10 cellular contexts compared by ENCODE assay signal in genomic region chr22:44658371-44658953, GRCh38. TPM values are rescaled to one million over a fixed set of nuclear protein-coding genes. Genes with fewer than 3 reads are reported as not detected.
DNase-seq lines count a peak whose midpoint lies in the region; ATAC-seq and TF ChIP-seq lines count a peak whose summit lies in the region.
"Had no signal": no experiment of that assay in that cellular context is flagged by ENCODE, and none has a peak within 500 bp of the region (broad histone marks: within the 10 kb centered on the region; RNA-seq: fewer than 3 reads in every experiment).

No MANE protein-coding gene starts in this region.

- no peaks in the 10 kb centered on the region for H3K36me3 Mint-ChIP-seq in activated T-cell treated with anti-CD3 and anti-CD28 coated beads, Interleukin-2, amount 50 U/mL, for 4 hours (ENCODE audit: insufficient read depth)

- WGBS in heart left ventricle, 4 donors = 0 to 26% (median 18%) methylated on average over 3 to 14 of the region's 14 CpGs

- TF ChIP-seq CTCF in heart left ventricle (IDR thresholded peaks at IDR 0.05) (no peak), retinal pigment epithelial cell (conservative IDR thresholded peaks at IDR 0.05; ENCODE audit: low read depth, low read length) (no peak)

- DNase-seq in GM03348 (ENCODE audit: low spot score) = peak; percentile 80
- DNase-seq in heart left ventricle = peak in 3 of 5 donors; percentile 41 to 65 (median 46)
- peak; percentile 66 for DNase-seq in retinal pigment epithelial cell (ENCODE audit: low read depth)
- DNase-seq in activated T-cell treated with anti-CD3 and anti-CD28 coated beads, Interleukin-2, amount 50 U/mL, for 4 hours = no peak
- no peak for DNase-seq in activated gamma-delta T cell treated with Interleukin-2 at 50 U/mL for 16 hours
- DNase-seq: MM.1S had no signal

- ATAC-seq in heart left ventricle (peak; percentile 50 to 74 (median 64)), HG02678 (IDR thresholded peaks at IDR 0.05; ENCODE audit: unreplicated experiment) (no peak), GM18858 (IDR thresholded peaks at IDR 0.05; ENCODE audit: unreplicated experiment) (no peak)
- ATAC-seq in activated T-cell treated with anti-CD3 and anti-CD28 coated beads, Interleukin-2, amount 50 U/mL, for 4 hours = no peak

- H3K27ac ChIP-seq in angular gyrus (ENCODE audit: low read depth, low read length) = peak overlapping the region; percentile 45
- peak overlapping the region in 4 of 12 donors; percentile 11 to 61 (median 27) for H3K27ac ChIP-seq in heart left ventricle

- H3K27me3 Mint-ChIP-seq in activated T-cell treated with anti-CD3 and anti-CD28 coated beads, Interleukin-2, amount 50 U/mL, for 4 hours (ENCODE audit: low read depth) = no peaks in the 10 kb centered on the region
- H3K27me3 Mint-ChIP-seq: central memory CD8-positive, alpha-beta T cell had no signal

- no peaks in the 10 kb centered on the region for H3K36me3 ChIP-seq in heart left ventricle

- intact Hi-C loops in heart left ventricle (cut with DNase I) = no loop called here

- H3K27me3 ChIP-seq in heart left ventricle = peaks cover 0 to 5% (median 0%) of the 10 kb centered on the region in 9 donors

- H3K4me1 ChIP-seq in heart left ventricle = peaks cover 0 to 20% (median 17%) of the 10 kb centered on the region in 12 donors

- H3K4me3 ChIP-seq in heart left ventricle = no peak overlapping the region
- no peak overlapping the region for H3K4me3 ChIP-seq in retinal pigment epithelial cell (ENCODE audit: low read length)

- no peak for TF ChIP-seq POLR2A in heart left ventricle (IDR thresholded peaks at IDR 0.05)

- H3K4me3 Mint-ChIP-seq in activated T-cell treated with anti-CD3 and anti-CD28 coated beads, Interleukin-2, amount 50 U/mL, for 4 hours = no peak overlapping the region
- H3K4me3 Mint-ChIP-seq: central memory CD8-positive, alpha-beta T cell had no signal

- H3K9me3 Mint-ChIP-seq in activated T-cell treated with anti-CD3 and anti-CD28 coated beads, Interleukin-2, amount 50 U/mL, for 4 hours = no peaks in the 10 kb centered on the region
- H3K9me3 Mint-ChIP-seq: central memory CD8-positive, alpha-beta T cell had no signal

- H3K9me3 ChIP-seq in heart left ventricle = no peaks in the 10 kb centered on the region

- peaks cover 4% of the 10 kb centered on the region for H3K4me1 Mint-ChIP-seq in activated T-cell treated with anti-CD3 and anti-CD28 coated beads, Interleukin-2, amount 50 U/mL, for 4 hours (ENCODE audit: low read depth)

RNA-seq across cellular contexts. Expression of gene PRR5, which starts 43.5 kb away (rescaled TPM):
- total RNA-seq in heart left ventricle = 1 to 10 TPM; 1.6 to 9.5 (median 2.2) TPM
- 1 to 10 TPM; 2.0 to 2.2 TPM for polyA plus RNA-seq in heart left ventricle
- 10 to 100 TPM; 30.4 to 41.1 (median 33.0) TPM for total RNA-seq in activated T-cell treated with anti-CD3 and anti-CD28 coated beads, Interleukin-2, amount 50 U/mL, for 4 hours

Comparison
In these comparisons a context has a peak if more than half of its experiments do, and no peak if none do; other contexts are left out.
1. DNase-seq: peak in GM03348 (single experiment), heart left ventricle (3 of 5) and retinal pigment epithelial cell (single experiment); none in activated T-cell treated with anti-CD3 and anti-CD28 coated beads, Interleukin-2, amount 50 U/mL, for 4 hours (single experiment) and activated gamma-delta T cell treated with Interleukin-2 at 50 U/mL for 16 hours (single experiment).
2. ATAC-seq: peak in heart left ventricle (4 of 4); none in activated T-cell treated with anti-CD3 and anti-CD28 coated beads, Interleukin-2, amount 50 U/mL, for 4 hours (0 of 2), HG02678 (single experiment) and GM18858 (single experiment).